ENCODE assay signal across 15 cellular contexts in genomic region chr7:14332155-14332554, GRCh38.
DNase-seq lines count a peak whose midpoint lies in the region; ATAC-seq and TF ChIP-seq lines count a peak whose summit lies in the region.
"Had no signal": no experiment of that assay in that cellular context is flagged by ENCODE, and none has a peak within 500 bp of the region (broad histone marks: within the 10 kb centered on the region; RNA-seq: fewer than 3 reads in every experiment).

No MANE protein-coding gene starts in this region.

- DNase-seq in GM23248 = peak; percentile 32
- DNase-seq in amniotic epithelial cell (ENCODE audit: low read depth) = peak; percentile 93
- DNase-seq in foreskin keratinocyte = peak; percentile 13 to 29
- DNase-seq in mesendoderm = peak; percentile 66
- DNase-seq in midbrain (lab: John Stamatoyannopoulos, UW) = no peak
- DNase-seq in NCI-H1694 treated with DMSO at 0.1 percent for 48 hours (lab: John Stamatoyannopoulos, UW) = no peak
- DNase-seq in SK-N-DZ (ENCODE audit: low spot score) = no peak
- DNase-seq: activated CD4-positive, alpha-beta memory T cell treated with anti-CD3 and anti-CD28 coated beads, Interleukin-2, amount 10 ng/mL, durations not matched to agents 7 days and 5 days; erythroblast; NCI-H2171; nucleus accumbens had no signal

- no peak overlapping the region for H2AFZ ChIP-seq in GM23248

- no peak overlapping the region for H3K23ac ChIP-seq in mesendoderm (ENCODE audit: low read length)

- no peaks in the 10 kb centered on the region for H3K27me3 ChIP-seq in GM23248 (replicated peaks; ENCODE audit: insufficient read depth)
- no peaks in the 10 kb centered on the region for H3K27me3 ChIP-seq in foreskin keratinocyte
- H3K27me3 ChIP-seq in mesendoderm (ENCODE audit: insufficient read depth, low read length, poor library complexity) = no peaks in the 10 kb centered on the region

- H3K79me1 ChIP-seq in mesendoderm (ENCODE audit: low read length) = no peaks in the 10 kb centered on the region

- TF ChIP-seq CTCF in foreskin keratinocyte (conservative IDR thresholded peaks at IDR 0.05) = no peak

- H2AK5ac ChIP-seq in mesendoderm (ENCODE audit: low read length) = no peak overlapping the region

- H3K9me3 ChIP-seq in GM23248 (ENCODE audit: low read depth) = no peaks in the 10 kb centered on the region

- H3F3A ChIP-seq in GM23248 (ENCODE audit: insufficient read depth) = no peaks in the 10 kb centered on the region

- H4K5ac ChIP-seq in mesendoderm (ENCODE audit: low read length) = no peak overlapping the region

- H4K20me1 ChIP-seq in GM23248 (ENCODE audit: insufficient read depth) = no peaks in the 10 kb centered on the region

- WGBS in GM23248 (ENCODE audit: low coverage in 1 of 2, low lambda C conversion rate in 2 of 2, missing lambda C conversion rate in 2 of 2), 2 experiments = 29 to 36% methylated on average over 5 of the region's 5 CpGs
- no CpG with 5 or more reads among the region's 5 CpGs for whole genome bisulfite sequencing in mesendoderm (ENCODE audit: extremely low coverage, insufficient coverage, low lambda C conversion rate)

- no peak for ATAC-seq in foreskin keratinocyte
- no peak for ATAC-seq in HG02588 (IDR thresholded peaks at IDR 0.05; ENCODE audit: unreplicated experiment)
- ATAC-seq: stimulated activated memory B cell treated with anti-CD40 and anti-IgM and Interleukin-4, amounts not matched to agents 10 μg/mL and 1 μg/mL and 100 μg/mL, for 72 hours had no signal

- no peak overlapping the region for H3K4me2 ChIP-seq in GM23248 (ENCODE audit: unreplicated experiment)
- no peak overlapping the region for H3K4me2 ChIP-seq in mesendoderm (ENCODE audit: low read length)

- in situ Hi-C loops in GM23248 (cut with MboI) = no loop called here

- no peak overlapping the region for H3K18ac ChIP-seq in mesendoderm (ENCODE audit: low read length)

- H3K27ac ChIP-seq in GM23248 (no peak overlapping the region), foreskin keratinocyte (no peak overlapping the region), mesendoderm (ENCODE audit: low read depth, low read length) (no peak overlapping the region)
- H3K27ac ChIP-seq: coronary artery, skin epidermis had no signal

- H2BK5ac ChIP-seq in mesendoderm (ENCODE audit: low read length) = no peak overlapping the region

- no peaks in the 10 kb centered on the region for H3K9me2 ChIP-seq in GM23248 (ENCODE audit: insufficient read depth)

- peaks cover 8% of the 10 kb centered on the region for H3K4me1 ChIP-seq in GM23248 (ENCODE audit: insufficient read depth)
- H3K4me1 ChIP-seq in foreskin keratinocyte = no peaks in the 10 kb centered on the region
- no peaks in the 10 kb centered on the region for H3K4me1 ChIP-seq in mesendoderm (ENCODE audit: control insufficient read depth, low read depth, low read length)

- H4K8ac ChIP-seq in mesendoderm (ENCODE audit: low read depth, low read length) = no peak overlapping the region

- H3K4me3 ChIP-seq in GM23248 (no peak overlapping the region), mesendoderm (ENCODE audit: low read length) (no peak overlapping the region)
- H3K4me3 ChIP-seq: coronary artery, skin epidermis had no signal

- H3K4ac ChIP-seq in mesendoderm (ENCODE audit: low read depth, low read length) = no peak overlapping the region

- no peak overlapping the region for H2BK15ac ChIP-seq in mesendoderm (replicated peaks; ENCODE audit: low read depth)

- no peak overlapping the region for H3K56ac ChIP-seq in mesendoderm (ENCODE audit: low read length)

- H3K9ac ChIP-seq in GM23248 (no peak overlapping the region), mesendoderm (ENCODE audit: low read length) (no peak overlapping the region)

- H3K36me3 ChIP-seq in GM23248 (ENCODE audit: low read depth) = no peaks in the 10 kb centered on the region
- H3K36me3 ChIP-seq in mesendoderm (ENCODE audit: control insufficient read depth, insufficient read depth, low read length) = no peaks in the 10 kb centered on the region

- H3K79me2 ChIP-seq in GM23248 (ENCODE audit: insufficient read depth) (no peaks in the 10 kb centered on the region), mesendoderm (ENCODE audit: control insufficient read depth, insufficient read depth, low read length) (no peaks in the 10 kb centered on the region)

- no peak overlapping the region for H2BK120ac ChIP-seq in mesendoderm (ENCODE audit: low read depth, low read length)

Comparison
In these comparisons a context has a peak if more than half of its experiments do, and no peak if none do; other contexts are left out.
1. DNase-seq: peak in GM23248 (single experiment), amniotic epithelial cell (single experiment), foreskin keratinocyte (2 of 2) and mesendoderm (single experiment); none in midbrain (single experiment), NCI-H1694 treated with DMSO at 0.1 percent for 48 hours (single experiment) and SK-N-DZ (single experiment).